ENCODE assay signal across 1 cellular context in the genomic region with DNA sequence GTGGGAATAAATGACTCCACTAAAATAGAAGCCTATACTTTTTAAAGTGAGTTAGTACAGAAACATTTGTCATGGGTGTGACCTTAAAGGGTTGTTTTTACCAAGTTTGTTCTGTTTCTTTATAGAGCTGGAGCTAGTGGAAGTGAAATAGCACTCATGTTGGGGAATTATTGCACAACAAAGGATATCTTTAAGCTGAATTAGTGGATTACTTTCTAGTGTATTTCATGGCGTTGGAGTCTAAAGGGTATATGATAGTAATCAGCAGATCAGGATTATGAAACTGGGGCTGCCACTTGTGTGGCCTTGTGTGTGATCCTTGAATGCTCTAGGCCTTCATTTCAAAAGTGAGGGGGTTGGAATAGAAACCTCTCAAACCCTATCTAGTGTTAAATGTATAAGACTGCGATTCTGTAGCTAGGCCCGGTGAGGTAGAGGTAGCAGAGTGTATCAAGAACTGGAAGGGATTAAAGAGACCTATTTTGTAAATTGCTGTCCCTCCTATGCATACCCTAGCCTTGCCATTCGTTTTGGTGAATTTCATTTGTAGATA.
TF ChIP-seq lines count a peak whose summit lies in the region.

No MANE protein-coding gene starts in this region.

TF ChIP-seq in HepG2, 621 proteins besides CTCF, POLR2A, EP300 and RAD21 (continued from another document and continues in another):
- TF ChIP-seq, protein P1, sequence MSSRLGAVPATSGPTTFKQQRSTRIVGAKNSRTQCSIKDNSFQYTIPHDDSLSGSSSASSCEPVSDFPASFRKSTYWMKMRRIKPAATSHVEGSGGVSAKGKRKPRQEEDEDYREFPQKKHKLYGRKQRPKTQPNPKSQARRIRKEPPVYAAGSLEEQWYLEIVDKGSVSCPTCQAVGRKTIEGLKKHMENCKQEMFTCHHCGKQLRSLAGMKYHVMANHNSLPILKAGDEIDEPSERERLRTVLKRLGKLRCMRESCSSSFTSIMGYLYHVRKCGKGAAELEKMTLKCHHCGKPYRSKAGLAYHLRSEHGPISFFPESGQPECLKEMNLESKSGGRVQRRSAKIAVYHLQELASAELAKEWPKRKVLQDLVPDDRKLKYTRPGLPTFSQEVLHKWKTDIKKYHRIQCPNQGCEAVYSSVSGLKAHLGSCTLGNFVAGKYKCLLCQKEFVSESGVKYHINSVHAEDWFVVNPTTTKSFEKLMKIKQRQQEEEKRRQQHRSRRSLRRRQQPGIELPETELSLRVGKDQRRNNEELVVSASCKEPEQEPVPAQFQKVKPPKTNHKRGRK (CRISPR knock-in tag; IDR thresholded peaks at IDR 0.05): no peak
- TF ChIP-seq, protein P2, sequence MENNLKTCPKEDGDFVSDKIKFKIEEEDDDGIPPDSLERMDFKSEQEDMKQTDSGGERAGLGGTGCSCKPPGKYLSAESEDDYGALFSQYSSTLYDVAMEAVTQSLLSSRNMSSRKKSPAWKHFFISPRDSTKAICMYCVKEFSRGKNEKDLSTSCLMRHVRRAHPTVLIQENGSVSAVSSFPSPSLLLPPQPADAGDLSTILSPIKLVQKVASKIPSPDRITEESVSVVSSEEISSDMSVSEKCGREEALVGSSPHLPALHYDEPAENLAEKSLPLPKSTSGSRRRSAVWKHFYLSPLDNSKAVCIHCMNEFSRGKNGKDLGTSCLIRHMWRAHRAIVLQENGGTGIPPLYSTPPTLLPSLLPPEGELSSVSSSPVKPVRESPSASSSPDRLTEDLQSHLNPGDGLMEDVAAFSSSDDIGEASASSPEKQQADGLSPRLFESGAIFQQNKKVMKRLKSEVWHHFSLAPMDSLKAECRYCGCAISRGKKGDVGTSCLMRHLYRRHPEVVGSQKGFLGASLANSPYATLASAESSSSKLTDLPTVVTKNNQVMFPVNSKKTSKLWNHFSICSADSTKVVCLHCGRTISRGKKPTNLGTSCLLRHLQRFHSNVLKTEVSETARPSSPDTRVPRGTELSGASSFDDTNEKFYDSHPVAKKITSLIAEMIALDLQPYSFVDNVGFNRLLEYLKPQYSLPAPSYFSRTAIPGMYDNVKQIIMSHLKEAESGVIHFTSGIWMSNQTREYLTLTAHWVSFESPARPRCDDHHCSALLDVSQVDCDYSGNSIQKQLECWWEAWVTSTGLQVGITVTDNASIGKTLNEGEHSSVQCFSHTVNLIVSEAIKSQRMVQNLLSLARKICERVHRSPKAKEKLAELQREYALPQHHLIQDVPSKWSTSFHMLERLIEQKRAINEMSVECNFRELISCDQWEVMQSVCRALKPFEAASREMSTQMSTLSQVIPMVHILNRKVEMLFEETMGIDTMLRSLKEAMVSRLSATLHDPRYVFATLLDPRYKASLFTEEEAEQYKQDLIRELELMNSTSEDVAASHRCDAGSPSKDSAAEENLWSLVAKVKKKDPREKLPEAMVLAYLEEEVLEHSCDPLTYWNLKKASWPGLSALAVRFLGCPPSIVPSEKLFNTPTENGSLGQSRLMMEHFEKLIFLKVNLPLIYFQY (CRISPR knock-in tag; IDR thresholded peaks at IDR 0.05; ENCODE audit: borderline replicate concordance): no peak
- TF ChIP-seq ZNF224 (CRISPR knock-in tag; IDR thresholded peaks at IDR 0.05) (no peak), KLF9 (CRISPR knock-in tag; IDR thresholded peaks at IDR 0.05; ENCODE audit: low read depth) (no peak), MTF2 (CRISPR knock-in tag; IDR thresholded peaks at IDR 0.05; ENCODE audit: borderline replicate concordance) (no peak), ZC3H4 (CRISPR knock-in tag; IDR thresholded peaks at IDR 0.05; ENCODE audit: borderline replicate concordance) (no peak), RARA (CRISPR knock-in tag; IDR thresholded peaks at IDR 0.05) (0 out of 2 replicates have a peak, but pooled peaks have one; percentile 11), KDM4B (CRISPR knock-in tag; IDR thresholded peaks at IDR 0.05) (no peak), NRL (CRISPR knock-in tag; IDR thresholded peaks at IDR 0.05; ENCODE audit: borderline replicate concordance) (no peak), ZNF547 (CRISPR knock-in tag; IDR thresholded peaks at IDR 0.05) (no peak), BCL6 (CRISPR knock-in tag; IDR thresholded peaks at IDR 0.05) (peak; percentile 70), FOXK1 (CRISPR knock-in tag; IDR thresholded peaks at IDR 0.05; ENCODE audit: borderline replicate concordance, low read depth) (no peak), IKZF4 (CRISPR knock-in tag; IDR thresholded peaks at IDR 0.05; ENCODE audit: borderline replicate concordance, low read depth, not compliant biosample characterization) (no peak), CEBPG (CRISPR knock-in tag; IDR thresholded peaks at IDR 0.05) (peak; percentile 87), ZBTB38 (CRISPR knock-in tag; IDR thresholded peaks at IDR 0.05) (no peak), ZNF564 (CRISPR knock-in tag; IDR thresholded peaks at IDR 0.05) (no peak), ZSCAN30 (CRISPR knock-in tag; IDR thresholded peaks at IDR 0.05) (no peak), TOPORS (CRISPR knock-in tag; IDR thresholded peaks at IDR 0.05) (0 out of 2 replicates have a peak, but pooled peaks have one; percentile 32), ZNF441 (CRISPR knock-in tag; IDR thresholded peaks at IDR 0.05; ENCODE audit: borderline replicate concordance) (no peak), ZFY (CRISPR knock-in tag; IDR thresholded peaks at IDR 0.05) (no peak; the same call in 1 of the 2 replicates), TARDBP (CRISPR knock-in tag; IDR thresholded peaks at IDR 0.05) (peak; percentile 28; the same call in 1 of the 2 replicates), ZNF557 (CRISPR knock-in tag; IDR thresholded peaks at IDR 0.05) (no peak), ZNF274 (CRISPR knock-in tag; IDR thresholded peaks at IDR 0.05) (no peak), NKX3-1 (CRISPR knock-in tag; IDR thresholded peaks at IDR 0.05) (no peak)
- TF ChIP-seq, protein P3, sequence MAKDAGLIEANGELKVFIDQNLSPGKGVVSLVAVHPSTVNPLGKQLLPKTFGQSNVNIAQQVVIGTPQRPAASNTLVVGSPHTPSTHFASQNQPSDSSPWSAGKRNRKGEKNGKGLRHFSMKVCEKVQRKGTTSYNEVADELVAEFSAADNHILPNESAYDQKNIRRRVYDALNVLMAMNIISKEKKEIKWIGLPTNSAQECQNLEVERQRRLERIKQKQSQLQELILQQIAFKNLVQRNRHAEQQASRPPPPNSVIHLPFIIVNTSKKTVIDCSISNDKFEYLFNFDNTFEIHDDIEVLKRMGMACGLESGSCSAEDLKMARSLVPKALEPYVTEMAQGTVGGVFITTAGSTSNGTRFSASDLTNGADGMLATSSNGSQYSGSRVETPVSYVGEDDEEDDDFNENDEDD (CRISPR knock-in tag; IDR thresholded peaks at IDR 0.05; ENCODE audit: borderline replicate concordance): no peak
- TF ChIP-seq, protein P4, sequence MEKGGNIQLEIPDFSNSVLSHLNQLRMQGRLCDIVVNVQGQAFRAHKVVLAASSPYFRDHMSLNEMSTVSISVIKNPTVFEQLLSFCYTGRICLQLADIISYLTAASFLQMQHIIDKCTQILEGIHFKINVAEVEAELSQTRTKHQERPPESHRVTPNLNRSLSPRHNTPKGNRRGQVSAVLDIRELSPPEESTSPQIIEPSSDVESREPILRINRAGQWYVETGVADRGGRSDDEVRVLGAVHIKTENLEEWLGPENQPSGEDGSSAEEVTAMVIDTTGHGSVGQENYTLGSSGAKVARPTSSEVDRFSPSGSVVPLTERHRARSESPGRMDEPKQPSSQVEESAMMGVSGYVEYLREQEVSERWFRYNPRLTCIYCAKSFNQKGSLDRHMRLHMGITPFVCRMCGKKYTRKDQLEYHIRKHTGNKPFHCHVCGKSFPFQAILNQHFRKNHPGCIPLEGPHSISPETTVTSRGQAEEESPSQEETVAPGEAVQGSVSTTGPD (CRISPR knock-in tag; IDR thresholded peaks at IDR 0.05): no peak
- TF ChIP-seq, protein P5, sequence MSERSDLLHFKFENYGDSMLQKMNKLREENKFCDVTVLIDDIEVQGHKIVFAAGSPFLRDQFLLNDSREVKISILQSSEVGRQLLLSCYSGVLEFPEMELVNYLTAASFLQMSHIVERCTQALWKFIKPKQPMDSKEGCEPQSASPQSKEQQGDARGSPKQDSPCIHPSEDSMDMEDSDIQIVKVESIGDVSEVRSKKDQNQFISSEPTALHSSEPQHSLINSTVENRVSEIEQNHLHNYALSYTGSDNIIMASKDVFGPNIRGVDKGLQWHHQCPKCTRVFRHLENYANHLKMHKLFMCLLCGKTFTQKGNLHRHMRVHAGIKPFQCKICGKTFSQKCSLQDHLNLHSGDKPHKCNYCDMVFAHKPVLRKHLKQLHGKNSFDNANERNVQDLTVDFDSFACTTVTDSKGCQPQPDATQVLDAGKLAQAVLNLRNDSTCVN (CRISPR knock-in tag; IDR thresholded peaks at IDR 0.05; ENCODE audit: borderline replicate concordance): no peak
- TF ChIP-seq, protein P6, sequence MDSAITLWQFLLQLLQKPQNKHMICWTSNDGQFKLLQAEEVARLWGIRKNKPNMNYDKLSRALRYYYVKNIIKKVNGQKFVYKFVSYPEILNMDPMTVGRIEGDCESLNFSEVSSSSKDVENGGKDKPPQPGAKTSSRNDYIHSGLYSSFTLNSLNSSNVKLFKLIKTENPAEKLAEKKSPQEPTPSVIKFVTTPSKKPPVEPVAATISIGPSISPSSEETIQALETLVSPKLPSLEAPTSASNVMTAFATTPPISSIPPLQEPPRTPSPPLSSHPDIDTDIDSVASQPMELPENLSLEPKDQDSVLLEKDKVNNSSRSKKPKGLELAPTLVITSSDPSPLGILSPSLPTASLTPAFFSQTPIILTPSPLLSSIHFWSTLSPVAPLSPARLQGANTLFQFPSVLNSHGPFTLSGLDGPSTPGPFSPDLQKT (CRISPR knock-in tag; IDR thresholded peaks at IDR 0.05; ENCODE audit: borderline replicate concordance): no peak
- TF ChIP-seq, protein P7, sequence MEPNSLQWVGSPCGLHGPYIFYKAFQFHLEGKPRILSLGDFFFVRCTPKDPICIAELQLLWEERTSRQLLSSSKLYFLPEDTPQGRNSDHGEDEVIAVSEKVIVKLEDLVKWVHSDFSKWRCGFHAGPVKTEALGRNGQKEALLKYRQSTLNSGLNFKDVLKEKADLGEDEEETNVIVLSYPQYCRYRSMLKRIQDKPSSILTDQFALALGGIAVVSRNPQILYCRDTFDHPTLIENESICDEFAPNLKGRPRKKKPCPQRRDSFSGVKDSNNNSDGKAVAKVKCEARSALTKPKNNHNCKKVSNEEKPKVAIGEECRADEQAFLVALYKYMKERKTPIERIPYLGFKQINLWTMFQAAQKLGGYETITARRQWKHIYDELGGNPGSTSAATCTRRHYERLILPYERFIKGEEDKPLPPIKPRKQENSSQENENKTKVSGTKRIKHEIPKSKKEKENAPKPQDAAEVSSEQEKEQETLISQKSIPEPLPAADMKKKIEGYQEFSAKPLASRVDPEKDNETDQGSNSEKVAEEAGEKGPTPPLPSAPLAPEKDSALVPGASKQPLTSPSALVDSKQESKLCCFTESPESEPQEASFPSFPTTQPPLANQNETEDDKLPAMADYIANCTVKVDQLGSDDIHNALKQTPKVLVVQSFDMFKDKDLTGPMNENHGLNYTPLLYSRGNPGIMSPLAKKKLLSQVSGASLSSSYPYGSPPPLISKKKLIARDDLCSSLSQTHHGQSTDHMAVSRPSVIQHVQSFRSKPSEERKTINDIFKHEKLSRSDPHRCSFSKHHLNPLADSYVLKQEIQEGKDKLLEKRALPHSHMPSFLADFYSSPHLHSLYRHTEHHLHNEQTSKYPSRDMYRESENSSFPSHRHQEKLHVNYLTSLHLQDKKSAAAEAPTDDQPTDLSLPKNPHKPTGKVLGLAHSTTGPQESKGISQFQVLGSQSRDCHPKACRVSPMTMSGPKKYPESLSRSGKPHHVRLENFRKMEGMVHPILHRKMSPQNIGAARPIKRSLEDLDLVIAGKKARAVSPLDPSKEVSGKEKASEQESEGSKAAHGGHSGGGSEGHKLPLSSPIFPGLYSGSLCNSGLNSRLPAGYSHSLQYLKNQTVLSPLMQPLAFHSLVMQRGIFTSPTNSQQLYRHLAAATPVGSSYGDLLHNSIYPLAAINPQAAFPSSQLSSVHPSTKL (CRISPR knock-in tag; IDR thresholded peaks at IDR 0.05): peak; percentile 34; the same call in 1 of the 2 replicates
- TF ChIP-seq, protein P8, sequence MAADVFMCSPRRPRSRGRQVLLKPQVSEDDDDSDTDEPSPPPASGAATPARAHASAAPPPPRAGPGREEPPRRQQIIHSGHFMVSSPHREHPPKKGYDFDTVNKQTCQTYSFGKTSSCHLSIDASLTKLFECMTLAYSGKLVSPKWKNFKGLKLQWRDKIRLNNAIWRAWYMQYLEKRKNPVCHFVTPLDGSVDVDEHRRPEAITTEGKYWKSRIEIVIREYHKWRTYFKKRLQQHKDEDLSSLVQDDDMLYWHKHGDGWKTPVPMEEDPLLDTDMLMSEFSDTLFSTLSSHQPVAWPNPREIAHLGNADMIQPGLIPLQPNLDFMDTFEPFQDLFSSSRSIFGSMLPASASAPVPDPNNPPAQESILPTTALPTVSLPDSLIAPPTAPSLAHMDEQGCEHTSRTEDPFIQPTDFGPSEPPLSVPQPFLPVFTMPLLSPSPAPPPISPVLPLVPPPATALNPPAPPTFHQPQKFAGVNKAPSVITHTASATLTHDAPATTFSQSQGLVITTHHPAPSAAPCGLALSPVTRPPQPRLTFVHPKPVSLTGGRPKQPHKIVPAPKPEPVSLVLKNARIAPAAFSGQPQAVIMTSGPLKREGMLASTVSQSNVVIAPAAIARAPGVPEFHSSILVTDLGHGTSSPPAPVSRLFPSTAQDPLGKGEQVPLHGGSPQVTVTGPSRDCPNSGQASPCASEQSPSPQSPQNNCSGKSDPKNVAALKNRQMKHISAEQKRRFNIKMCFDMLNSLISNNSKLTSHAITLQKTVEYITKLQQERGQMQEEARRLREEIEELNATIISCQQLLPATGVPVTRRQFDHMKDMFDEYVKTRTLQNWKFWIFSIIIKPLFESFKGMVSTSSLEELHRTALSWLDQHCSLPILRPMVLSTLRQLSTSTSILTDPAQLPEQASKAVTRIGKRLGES (CRISPR knock-in tag; IDR thresholded peaks at IDR 0.05; ENCODE audit: borderline replicate concordance): no peak
- TF ChIP-seq, protein P9, sequence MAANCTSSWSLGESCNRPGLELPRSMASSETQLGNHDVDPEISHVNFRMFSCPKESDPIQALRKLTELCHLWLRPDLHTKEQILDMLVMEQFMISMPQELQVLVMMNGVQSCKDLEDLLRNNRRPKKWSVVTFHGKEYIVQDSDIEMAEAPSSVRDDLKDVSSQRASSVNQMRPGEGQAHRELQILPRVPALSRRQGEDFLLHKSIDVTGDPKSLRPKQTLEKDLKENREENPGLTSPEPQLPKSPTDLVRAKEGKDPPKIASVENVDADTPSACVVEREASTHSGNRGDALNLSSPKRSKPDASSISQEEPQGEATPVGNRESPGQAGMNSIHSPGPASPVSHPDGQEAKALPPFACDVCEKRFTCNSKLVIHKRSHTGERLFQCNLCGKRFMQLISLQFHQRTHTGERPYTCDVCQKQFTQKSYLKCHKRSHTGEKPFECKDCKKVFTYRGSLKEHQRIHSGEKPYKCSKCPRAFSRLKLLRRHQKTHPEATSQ (CRISPR knock-in tag; IDR thresholded peaks at IDR 0.05; ENCODE audit: borderline replicate concordance): no peak
- TF ChIP-seq, protein P10, sequence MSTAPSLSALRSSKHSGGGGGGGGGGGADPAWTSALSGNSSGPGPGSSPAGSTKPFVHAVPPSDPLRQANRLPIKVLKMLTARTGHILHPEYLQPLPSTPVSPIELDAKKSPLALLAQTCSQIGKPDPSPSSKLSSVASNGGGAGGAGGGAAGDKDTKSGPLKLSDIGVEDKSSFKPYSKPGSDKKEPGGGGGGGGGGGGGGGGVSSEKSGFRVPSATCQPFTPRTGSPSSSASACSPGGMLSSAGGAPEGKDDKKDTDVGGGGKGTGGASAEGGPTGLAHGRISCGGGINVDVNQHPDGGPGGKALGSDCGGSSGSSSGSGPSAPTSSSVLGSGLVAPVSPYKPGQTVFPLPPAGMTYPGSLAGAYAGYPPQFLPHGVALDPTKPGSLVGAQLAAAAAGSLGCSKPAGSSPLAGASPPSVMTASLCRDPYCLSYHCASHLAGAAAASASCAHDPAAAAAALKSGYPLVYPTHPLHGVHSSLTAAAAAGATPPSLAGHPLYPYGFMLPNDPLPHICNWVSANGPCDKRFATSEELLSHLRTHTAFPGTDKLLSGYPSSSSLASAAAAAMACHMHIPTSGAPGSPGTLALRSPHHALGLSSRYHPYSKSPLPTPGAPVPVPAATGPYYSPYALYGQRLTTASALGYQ (CRISPR knock-in tag; IDR thresholded peaks at IDR 0.05): no peak
